8 cellular contexts compared by ENCODE assay signal in the genomic region with DNA sequence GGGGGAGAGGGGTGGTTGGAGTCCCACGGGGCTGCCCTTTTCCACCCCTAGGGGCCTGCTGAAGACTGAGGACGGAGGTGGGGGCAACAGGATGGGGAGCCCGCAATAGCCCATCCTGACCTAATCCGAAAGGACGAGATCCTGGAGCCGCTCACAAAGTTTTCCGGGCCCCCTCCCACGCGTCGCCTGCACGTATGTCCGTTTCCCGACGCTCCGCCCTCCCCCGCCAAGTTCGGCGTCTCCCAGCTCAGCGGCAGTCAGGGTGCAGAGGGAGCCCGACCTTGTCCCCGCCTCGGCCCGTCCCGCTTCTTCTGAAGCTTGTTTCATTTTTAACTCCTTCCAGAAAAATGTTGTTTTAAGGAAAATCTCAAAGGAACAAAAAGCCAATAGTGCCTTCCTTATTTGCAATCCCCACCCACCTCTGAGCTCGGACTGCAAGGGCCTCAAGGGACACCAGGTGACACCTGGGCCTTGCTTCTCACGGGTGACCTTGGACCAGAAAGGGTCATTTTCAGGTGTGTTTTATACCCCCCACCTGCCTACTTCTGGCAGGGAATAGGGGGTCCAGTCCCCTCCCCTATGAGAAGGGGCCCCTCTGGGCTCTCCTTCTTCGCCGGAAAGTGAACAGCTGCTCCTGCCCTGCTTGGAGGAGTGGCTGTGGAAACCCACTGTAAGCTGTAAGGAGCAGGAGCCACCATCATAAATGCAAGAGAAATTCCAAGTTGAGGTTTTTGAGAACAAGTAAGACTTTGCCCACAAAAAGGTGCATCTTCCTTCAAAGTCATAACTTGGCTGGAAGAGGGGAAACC. TPM values are rescaled to one million over a fixed set of nuclear protein-coding genes. Genes with fewer than 3 reads are reported as not detected.
DNase-seq lines count a peak whose midpoint lies in the region; ATAC-seq and TF ChIP-seq lines count a peak whose summit lies in the region.

No MANE protein-coding gene starts in this region.

- peaks cover 22% of the 10 kb centered on the region for H3K4me1 Mint-ChIP-seq in chondrocyte (ENCODE audit: low read depth)

- H3K4me1 ChIP-seq in lung (ENCODE audit: control insufficient read depth in 2 of 2, insufficient read depth in 2 of 2, low read length in 2 of 2) (peaks cover 0 to 13% of the 10 kb centered on the region in 2 donors), transverse colon (peaks cover 8 to 31% (median 19%) of the 10 kb centered on the region in 4 donors)

- H3K36me3 Mint-ChIP-seq in chondrocyte (ENCODE audit: low read depth) = no peaks in the 10 kb centered on the region

- H3K36me3 ChIP-seq in lung (ENCODE audit: control insufficient read depth in 2 of 2, insufficient read depth in 2 of 2, low read length in 2 of 2) = no peaks in the 10 kb centered on the region
- H3K36me3 ChIP-seq in transverse colon = no peaks in the 10 kb centered on the region

- H3K4me3 ChIP-seq in lung (peak overlapping the region; percentile 34), transverse colon (peak overlapping the region; percentile 66 to 88 (median 78))

- 8 to 9% methylated on average over 28 of the region's 28 CpGs for WGBS in lung, 2 donors
- 2 to 7% methylated on average over 21 to 26 of the region's 28 CpGs for WGBS in transverse colon (ENCODE audit: low coverage in 1 of 2), 2 donors

- no peak for TF ChIP-seq EP300 in transverse colon (IDR thresholded peaks at IDR 0.05; ENCODE audit: low read depth)

- intact Hi-C loops in transverse colon (cut with DNase I; ENCODE audit: low total_unique reads) = no loop called here

- peak; percentile 44 for TF ChIP-seq POLR2A in transverse colon (IDR thresholded peaks at IDR 0.05)

- no peak overlapping the region for H3K27ac Mint-ChIP-seq in chondrocyte (ENCODE audit: unreplicated experiment)

- peaks cover 1% of the 10 kb centered on the region for H3K27me3 Mint-ChIP-seq in chondrocyte (ENCODE audit: low read depth)

- TF ChIP-seq CTCF in chondrocyte (IDR thresholded peaks at IDR 0.05) (no peak), lung (IDR thresholded peaks at IDR 0.05; ENCODE audit: control extremely low read depth, extremely low read depth) (no peak), transverse colon (IDR thresholded peaks at IDR 0.05) (peak in 1 of 5 experiments; percentile 14), RWPE1 (conservative IDR thresholded peaks at IDR 0.05; ENCODE audit: low read depth) (no peak)

- peak overlapping the region; percentile 58 for H3K4me3 Mint-ChIP-seq in chondrocyte (ENCODE audit: unreplicated experiment)

- DNase-seq in activated CD4-positive, alpha-beta T cell treated with anti-CD3 and anti-CD28 coated beads, Interleukin-2, amount 50 U/mL, for 48 hours = peak; percentile 8 to 27
- no peak for DNase-seq in activated CD4-positive, alpha-beta T cell treated with anti-CD3 and anti-CD28 coated beads for 4 hours
- no peak for DNase-seq in chondrocyte (ENCODE audit: low spot score)
- peak; percentile 35 for DNase-seq in lung (ENCODE audit: low spot score)
- DNase-seq in transverse colon = peak; percentile 67
- no peak for DNase-seq in SK-N-DZ (ENCODE audit: low spot score)
- DNase-seq in RWPE1 (ENCODE audit: low spot score) = no peak

- in situ Hi-C loops in transverse colon (cut with MboI; ENCODE audit: low pct_ligation_motif_present in 1 of 4, low pct_unique_long_range_greater_than_20kb in 1 of 4, low sequenced_read_pairs in 3 of 4) = loop anchor here in 1 of 4 donors (25.0 kb wide), 1 partner anchor 247 kb away; no protein-coding TSS in a partner anchor

- H3K9me3 ChIP-seq in lung (ENCODE audit: control insufficient read depth in 2 of 2, insufficient read depth in 1 of 2, low read length in 1 of 2) (no peaks in the 10 kb centered on the region), transverse colon (no peaks in the 10 kb centered on the region)

- CTCF ChIA-PET in RWPE1 (lab: Yijun Ruan, JAX) = no interaction called here

- ATAC-seq in lung (ENCODE audit: insufficient read depth, low FRiP score) = no peak
- no peak for ATAC-seq in GM18873 (IDR thresholded peaks at IDR 0.05; ENCODE audit: low FRiP score, unreplicated experiment)

- no peaks in the 10 kb centered on the region for H3K9me3 Mint-ChIP-seq in chondrocyte (ENCODE audit: low read depth)

- POLR2A ChIA-PET in RWPE1 (lab: Yijun Ruan, JAX; ENCODE audit: low non-redundant PET) = no interaction called here

- no peaks in the 10 kb centered on the region for H3K27me3 ChIP-seq in lung (ENCODE audit: control insufficient read depth, insufficient read depth)
- no peaks in the 10 kb centered on the region for H3K27me3 ChIP-seq in transverse colon

- H3K27ac ChIP-seq in lung (ENCODE audit: low read depth in 1 of 2, low read length in 1 of 2) (peak overlapping the region; percentile 76 to 90), transverse colon (peak overlapping the region; percentile 94 to 98 (median 96)), RWPE1 (no peak overlapping the region)

RNA-seq across cellular contexts. Expression of a gene that starts 3.4 kb away (rescaled TPM):
- total RNA-seq in chondrocyte (4.7 to 7.9 TPM (median 5.0 TPM) in 3 replicates), lung (10 to 100 TPM in 1 of 2 donors, 1 to 10 TPM in 1; 4.9 to 14.8 TPM), transverse colon (10 to 100 TPM in 1 of 4 donors, 1 to 10 TPM in 3; 4.9 to 13.1 (median 7.2) TPM)
- 1 to 10 TPM; 1.1 to 1.8 TPM for polyA plus RNA-seq in lung
- polyA plus RNA-seq in SK-N-DZ (2014; cell fraction: cytosol; rRNA removed) = 4.8 and 5.4 TPM in 2 replicates
- 1.7 and 2.6 TPM in 2 replicates for polyA plus RNA-seq in SK-N-DZ (2014; cell fraction: nucleus; rRNA removed)

Comparison
In these comparisons a context has a peak if more than half of its experiments do, and no peak if none do; other contexts are left out.
1. DNase-seq: peak in activated CD4-positive, alpha-beta T cell treated with anti-CD3 and anti-CD28 coated beads, Interleukin-2, amount 50 U/mL, for 48 hours (2 of 2), lung (single experiment) and transverse colon (single experiment); none in activated CD4-positive, alpha-beta T cell treated with anti-CD3 and anti-CD28 coated beads for 4 hours (0 of 2), chondrocyte (single experiment), SK-N-DZ (single experiment) and RWPE1 (single experiment).